Comparison of ENCODE assay signal across 8 cellular contexts in genomic region chr15:77034620-77035467, GRCh38. TPM values are rescaled to one million over a fixed set of nuclear protein-coding genes. Genes with fewer than 3 reads are reported as not detected.
DNase-seq lines count a peak whose midpoint lies in the region; ATAC-seq, FAIRE-seq and TF ChIP-seq lines count a peak whose summit lies in the region.

No MANE protein-coding gene starts in this region.

- H3K4me1 ChIP-seq in adrenal gland (replicated peaks in 1 of 2), result no peaks in the 10 kb centered on the region
- H3K4me1 ChIP-seq in kidney (ENCODE audit: control insufficient read depth in 1 of 2, insufficient read depth in 1 of 2, low read depth in 1 of 2, low read length in 2 of 2), result no peaks in the 10 kb centered on the region

- 59 to 77% (median 63%) methylated on average over 2 to 14 of the region's 14 CpGs for WGBS in adrenal gland, 4 donors

- no peaks in the 10 kb centered on the region for H3K27me3 ChIP-seq in adrenal gland

- FAIRE-seq in kidney (lab: Jason Lieb, UNC), result no peak

- H3K9me3 ChIP-seq in adrenal gland (replicated peaks in 1 of 3) (no peaks in the 10 kb centered on the region), kidney (ENCODE audit: control insufficient read depth in 1 of 2, low read length in 2 of 2) (no peaks in the 10 kb centered on the region)

- peak; percentile 42 for ATAC-seq in stimulated activated naive CD8-positive, alpha-beta T cell treated with anti-CD3 and anti-CD28 coated beads, Interleukin-15, Interleukin-2, amounts not matched to agents 100 U/mL and 50 U/mL, for 24 hours
- ATAC-seq in GM21619 (IDR thresholded peaks at IDR 0.05; ENCODE audit: unreplicated experiment) (no peak), HG03378 (IDR thresholded peaks at IDR 0.05; ENCODE audit: unreplicated experiment) (no peak)

- intact Hi-C loops in adrenal gland (cut with DNase I), result loop anchor here in 1 of 2 donors (5.0 to 10.0 kb wide), 3 partner anchors 37 to 460 kb away; partner anchors contain the start of gene TSPAN3
- intact Hi-C loops in kidney (cut with DNase I), result no loop called here

- TF ChIP-seq POLR2A in adrenal gland (IDR thresholded peaks at IDR 0.05), result no peak

- H3K4me3 ChIP-seq in adrenal gland (no peak overlapping the region), kidney (ENCODE audit: low read length in 2 of 2) (no peak overlapping the region)

- peak; percentile 10 for DNase-seq in GDM1 (lab: John Stamatoyannopoulos, UW)
- DNase-seq in OCI-M1 (lab: John Stamatoyannopoulos, UW), result peak; percentile 28
- DNase-seq in adrenal gland, result peak in 6 of 7 donors; percentile 26 to 58 (median 38)
- peak; percentile 66 for DNase-seq in kidney
- peak; percentile 73 for DNase-seq in stimulated activated naive CD8-positive, alpha-beta T cell treated with anti-CD3 and anti-CD28 coated beads, Interleukin-15, Interleukin-2, amounts not matched to agents 100 U/mL and 50 U/mL, for 24 hours
- no peak for DNase-seq in HK-2 (ENCODE audit: unreplicated experiment)

- H3K27ac ChIP-seq in adrenal gland (no peak overlapping the region), kidney (ENCODE audit: low read depth in 2 of 2, low read length in 2 of 2) (no peak overlapping the region)

- no peaks in the 10 kb centered on the region for H3K36me3 ChIP-seq in adrenal gland (replicated peaks in 1 of 2)
- peaks cover 0 to 3% of the 10 kb centered on the region in 2 donors for H3K36me3 ChIP-seq in kidney (ENCODE audit: control insufficient read depth in 1 of 2, insufficient read depth in 2 of 2, low read length in 2 of 2)

- H3K9ac ChIP-seq in kidney (ENCODE audit: low read length in 2 of 2), result no peak overlapping the region

- TF ChIP-seq CTCF in adrenal gland (IDR thresholded peaks at IDR 0.05) (peak; percentile 25 to 60 (median 46)), kidney (IDR thresholded peaks at IDR 0.05; ENCODE audit: borderline replicate concordance, extremely low read depth, insufficient read depth) (peak; percentile 50)

RNA-seq across cellular contexts. Expression of gene TSPAN3, which starts 36.1 kb away (rescaled TPM):
- total RNA-seq in adrenal gland (100 to 1,000 TPM; 181 to 387 (median 230) TPM), kidney (245 TPM)
- polyA plus RNA-seq in adrenal gland (100 to 1,000 TPM; 129 to 256 (median 202) TPM), kidney (ENCODE audit: insufficient read depth, low read depth, low replicate concordance) (273 TPM)

RNA-seq across cellular contexts. Expression of gene PSTPIP1, which starts 39.9 kb away (rescaled TPM):
- 10 to 100 TPM in 5 of 8 donors, 1 to 10 TPM in 3; 8.6 to 15.3 (median 10.7) TPM for total RNA-seq in adrenal gland
- polyA plus RNA-seq in adrenal gland, result 10 to 100 TPM in 2 of 3 donors, 1 to 10 TPM in 1; 1.4 to 31.5 (median 16.7) TPM
- 22.1 TPM for total RNA-seq in kidney
- 2.2 TPM for polyA plus RNA-seq in kidney (ENCODE audit: insufficient read depth, low read depth, low replicate concordance)
